8 cellular contexts compared by ENCODE assay signal in the genomic region with DNA sequence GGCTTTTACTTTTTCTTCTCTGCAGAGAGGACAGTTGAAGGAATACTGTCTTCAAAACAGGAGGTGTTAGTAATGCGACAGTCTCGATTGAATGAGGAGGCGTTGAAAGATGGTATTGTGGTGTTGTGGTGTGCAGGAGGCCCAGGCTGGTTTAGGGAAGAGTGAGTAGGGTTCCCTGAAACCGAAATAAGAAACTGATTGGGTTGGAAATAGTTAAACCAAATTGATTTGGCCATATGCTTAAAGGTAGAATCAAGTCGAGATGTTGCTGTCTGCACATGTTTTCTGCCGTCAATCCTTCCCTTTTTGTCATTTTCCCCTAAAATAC.
DNase-seq lines count a peak whose midpoint lies in the region; ATAC-seq lines count a peak whose summit lies in the region.

No MANE protein-coding gene starts in this region.

- peak; percentile 20 for ATAC-seq in HG03432 (IDR thresholded peaks at IDR 0.05; ENCODE audit: unreplicated experiment)
- ATAC-seq in GM18909 (IDR thresholded peaks at IDR 0.05; ENCODE audit: poor library complexity, unreplicated experiment) = no peak

- DNase-seq in EH (ENCODE audit: low read depth) = peak; percentile 24
- peak; percentile 29 for DNase-seq in activated T-cell treated with anti-CD3 and anti-CD28 coated beads for 48 hours (ENCODE audit: low read depth)
- DNase-seq in hepatic stellate cell (ENCODE audit: low spot score) = peak; percentile 14
- DNase-seq in stimulated activated CD4-positive, alpha-beta T cell treated with anti-CD3 and anti-CD28 coated beads, Interleukin-15, amount 100 ng/mL, for 24 hours = peak; percentile 64
- DNase-seq in NCI-H1092 (lab: John Stamatoyannopoulos, UW) = no peak
- no peak for DNase-seq in NCI-H187 treated with DMSO at 0.1 percent for 48 hours (lab: John Stamatoyannopoulos, UW)

Comparison
In these comparisons a context has a peak if more than half of its experiments do, and no peak if none do; other contexts are left out.
1. DNase-seq: peak in EH (single experiment), activated T-cell treated with anti-CD3 and anti-CD28 coated beads for 48 hours (single experiment), hepatic stellate cell (single experiment) and stimulated activated CD4-positive, alpha-beta T cell treated with anti-CD3 and anti-CD28 coated beads, Interleukin-15, amount 100 ng/mL, for 24 hours (single experiment); none in NCI-H1092 (single experiment) and NCI-H187 treated with DMSO at 0.1 percent for 48 hours (single experiment).